ENCODE assay signal across 1 cellular context in the genomic region with DNA sequence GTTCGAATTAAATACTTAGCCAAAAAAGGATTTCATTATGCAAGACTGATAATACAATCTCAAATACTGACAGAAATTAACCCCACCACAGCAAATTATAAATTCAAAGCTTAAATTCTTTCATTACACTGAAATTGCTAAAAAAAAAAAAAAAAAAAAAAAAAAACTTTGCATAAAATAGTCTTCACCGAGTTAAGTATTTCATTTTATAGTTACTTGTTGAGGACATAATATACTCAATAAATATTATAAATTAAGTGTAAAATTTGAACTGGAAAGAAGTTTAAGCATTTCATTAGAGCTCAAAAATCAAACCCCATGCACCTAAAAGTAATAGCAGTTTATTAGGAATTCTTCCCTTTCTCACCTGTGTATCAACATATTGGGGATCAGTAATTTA.
TF ChIP-seq lines count a peak whose summit lies in the region.

No MANE protein-coding gene starts in this region.

TF ChIP-seq in HepG2, 621 proteins besides CTCF, POLR2A, EP300 and RAD21:
- TF ChIP-seq ZHX1 (CRISPR knock-in tag; IDR thresholded peaks at IDR 0.05; ENCODE audit: low read depth) (no peak), TFDP1 (CRISPR knock-in tag; IDR thresholded peaks at IDR 0.05; ENCODE audit: borderline replicate concordance) (no peak), AFF4 (CRISPR knock-in tag; IDR thresholded peaks at IDR 0.05) (no peak), MIER3 (CRISPR knock-in tag; IDR thresholded peaks at IDR 0.05; ENCODE audit: borderline replicate concordance) (no peak), KDM1A (CRISPR knock-in tag; IDR thresholded peaks at IDR 0.05) (no peak), GFI1 (CRISPR knock-in tag; IDR thresholded peaks at IDR 0.05; ENCODE audit: borderline replicate concordance) (no peak), ATF2 (CRISPR knock-in tag; IDR thresholded peaks at IDR 0.05) (no peak), ZNF589 (CRISPR knock-in tag; conservative IDR thresholded peaks at IDR 0.05) (no peak), PHF21A (CRISPR knock-in tag; IDR thresholded peaks at IDR 0.05) (no peak), RBAK (CRISPR knock-in tag; IDR thresholded peaks at IDR 0.05) (no peak), AGO2 (optimal IDR thresholded peaks at IDR 0.05; ENCODE audit: low read depth, low read length) (no peak), ZNF879 (CRISPR knock-in tag; IDR thresholded peaks at IDR 0.05) (no peak), MAFG (CRISPR knock-in tag; IDR thresholded peaks at IDR 0.05) (no peak)
- TF ChIP-seq, protein P1, sequence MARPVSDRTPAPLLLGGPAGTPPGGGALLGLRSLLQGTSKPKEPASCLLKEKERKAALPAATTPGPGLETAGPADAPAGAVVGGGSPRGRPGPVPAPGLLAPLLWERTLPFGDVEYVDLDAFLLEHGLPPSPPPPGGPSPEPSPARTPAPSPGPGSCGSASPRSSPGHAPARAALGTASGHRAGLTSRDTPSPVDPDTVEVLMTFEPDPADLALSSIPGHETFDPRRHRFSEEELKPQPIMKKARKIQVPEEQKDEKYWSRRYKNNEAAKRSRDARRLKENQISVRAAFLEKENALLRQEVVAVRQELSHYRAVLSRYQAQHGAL (CRISPR knock-in tag; IDR thresholded peaks at IDR 0.05; ENCODE audit: not compliant biosample characterization) = no peak
TF ChIP-seq in HepG2: peak in this region for 0.
